Comparison of ENCODE assay signal across 8 cellular contexts in genomic region chr11:94183886-94184264, GRCh38. TPM values are rescaled to one million over a fixed set of nuclear protein-coding genes. Genes with fewer than 3 reads are reported as not detected.
A peak's percentile ranks its signal among the peaks of the same experiment; 100 is the strongest.
DNase-seq lines count a peak whose midpoint lies in the region; ATAC-seq, FAIRE-seq and TF ChIP-seq lines count a peak whose summit lies in the region.

No MANE protein-coding gene starts in this region.

- POLR2A ChIA-PET in endothelial cell of umbilical vein (lab: Charles Lee) = no interaction called here

- no peak overlapping the region for H3K4me2 ChIP-seq in endothelial cell of umbilical vein (ENCODE audit: insufficient read depth, low read length)

- H4K20me1 ChIP-seq in endothelial cell of umbilical vein (replicated peaks; ENCODE audit: control insufficient read depth, extremely low read depth, insufficient read depth, low read length) = no peaks in the 10 kb centered on the region

- TF ChIP-seq CTCF in endothelial cell of umbilical vein (IDR thresholded peaks at IDR 0.05; ENCODE audit: extremely low read depth in 1 of 2, insufficient read depth in 1 of 2, low read depth in 1 of 2, low read length in 2 of 2) (peak; percentile 84 to 89), uterus (IDR thresholded peaks at IDR 0.05) (peak; percentile 58 to 67 (median 59))

- no peak for TF ChIP-seq POLR2A in endothelial cell of umbilical vein (IDR thresholded peaks at IDR 0.05; ENCODE audit: low read depth, low read length)
- no peak for TF ChIP-seq POLR2A in uterus (IDR thresholded peaks at IDR 0.05)

- H3K27ac ChIP-seq in endothelial cell of umbilical vein (ENCODE audit: insufficient read depth, low read depth, low read length) (no peak overlapping the region), uterus (peak overlapping the region in 1 of 2 donors; percentile 6)

- DNase-seq in Daoy (ENCODE audit: low read depth) = peak; percentile 53
- peak; percentile 18 for DNase-seq in SKM-1 (lab: John Stamatoyannopoulos, UW; ENCODE audit: unreplicated experiment)
- peak; percentile 71 for DNase-seq in endothelial cell of umbilical vein (ENCODE audit: low read depth, low spot score)
- DNase-seq in mucosa of gallbladder (ENCODE audit: low spot score) = peak; percentile 54
- peak; percentile 39 to 51 for DNase-seq in uterus
- no peak for DNase-seq in NCI-H1930 (lab: John Stamatoyannopoulos, UW)

- peak; percentile 92 for FAIRE-seq in endothelial cell of umbilical vein (lab: Jason Lieb, UNC)

- H3K9me3 ChIP-seq in endothelial cell of umbilical vein (replicated peaks; ENCODE audit: control insufficient read depth, insufficient read depth, low read length) (no peaks in the 10 kb centered on the region), uterus (no peaks in the 10 kb centered on the region)

- H3K9ac ChIP-seq in endothelial cell of umbilical vein (replicated peaks; ENCODE audit: extremely low read depth, insufficient read depth, low read length) = no peak overlapping the region

- ATAC-seq in GM19397 (IDR thresholded peaks at IDR 0.05; ENCODE audit: unreplicated experiment) (peak; percentile 70), HG03442 (IDR thresholded peaks at IDR 0.05; ENCODE audit: unreplicated experiment) (peak; percentile 80)

- H3K79me2 ChIP-seq in endothelial cell of umbilical vein (ENCODE audit: control insufficient read depth, insufficient read depth, low read length) = no peaks in the 10 kb centered on the region

- H3K27me3 ChIP-seq in endothelial cell of umbilical vein (ENCODE audit: control insufficient read depth in 2 of 2, insufficient read depth in 2 of 2, low read length in 2 of 2) = no peaks in the 10 kb centered on the region
- no peaks in the 10 kb centered on the region for H3K27me3 ChIP-seq in uterus

- CTCF ChIA-PET in endothelial cell of umbilical vein (lab: Charles Lee) = interaction anchor here (0.6 to 3.7 kb wide), 28 partner anchors 8 to 328 kb away, joined by 3 to 64 read pairs (median 6); partner anchors contain the start of genes C11orf97 and PANX1

- dilution Hi-C loops in endothelial cell of umbilical vein (cut with MboI; ENCODE audit: extremely low pct_ligation_motif_present, low sequenced_read_pairs) = no loop called here

- H3K4me3 ChIP-seq in endothelial cell of umbilical vein (replicated peaks in 1 of 3; ENCODE audit: insufficient read depth in 1 of 3, low read depth in 1 of 3, low read length in 3 of 3) (no peak overlapping the region), uterus (no peak overlapping the region)

- peak overlapping the region; percentile 5 for H2AFZ ChIP-seq in endothelial cell of umbilical vein (ENCODE audit: low read depth, low read length)

- intact Hi-C loops in endothelial cell of umbilical vein (cut with micrococcal nuclease) (loop anchor here (1.0 to 5.0 kb wide), 4 partner anchors 35 to 320 kb away; partner anchors contain the start of gene PANX1), uterus (cut with DNase I; ENCODE audit: low total_unique reads) (no loop called here)

- H3K4me1 ChIP-seq in endothelial cell of umbilical vein (ENCODE audit: control insufficient read depth, extremely low read depth, insufficient read depth, low read length) (no peaks in the 10 kb centered on the region), uterus (no peaks in the 10 kb centered on the region)

- no TSS peak for BruUV-seq in endothelial cell of umbilical vein (replicated peaks; lab: Mats Ljungman, UMichigan)

- H3K9me1 ChIP-seq in endothelial cell of umbilical vein (replicated peaks; ENCODE audit: control insufficient read depth, extremely low read depth, insufficient read depth, low read length) = no peaks in the 10 kb centered on the region

- peaks cover 0 to 5% of the 10 kb centered on the region in 2 experiments for H3K36me3 ChIP-seq in endothelial cell of umbilical vein (ENCODE audit: control insufficient read depth in 2 of 2, extremely low read depth in 1 of 2, insufficient read depth in 2 of 2, low read length in 2 of 2)
- no peaks in the 10 kb centered on the region for H3K36me3 ChIP-seq in uterus

TF ChIP-seq in endothelial cell of umbilical vein, 7 proteins besides CTCF, POLR2A, EP300 and RAD21:
- no peak for TF ChIP-seq JUN (IDR thresholded peaks at IDR 0.05; ENCODE audit: borderline replicate concordance, insufficient read depth, insufficient read length, low read depth)
- no peak for TF ChIP-seq MYC (IDR thresholded peaks at IDR 0.05; ENCODE audit: low read depth, low read length)
- no peak for TF ChIP-seq FOS (IDR thresholded peaks at IDR 0.05; ENCODE audit: borderline replicate concordance, insufficient read depth, low read length)
- TF ChIP-seq EZH2 (IDR thresholded peaks at IDR 0.05; ENCODE audit: borderline replicate concordance, low read depth, low read length, severe bottlenecking) = no peak
- TF ChIP-seq MAX (IDR thresholded peaks at IDR 0.05; ENCODE audit: insufficient read depth, insufficient read length) = no peak
- no peak for TF ChIP-seq GATA2 (IDR thresholded peaks at IDR 0.05; ENCODE audit: insufficient read depth, insufficient read length, low read depth, low read length)
- no peak for TF ChIP-seq POLR2AphosphoS5 (IDR thresholded peaks at IDR 0.05; ENCODE audit: insufficient read depth, low read depth, low read length)

RNA-seq across cellular contexts. Expression of gene PANX1, which starts 55.2 kb away (rescaled TPM):
- 47.4 and 50.3 TPM in 2 replicates for total RNA-seq in Daoy (2014; rRNA removed; shearing (Covaris generic))
- total RNA-seq in endothelial cell of umbilical vein = 17.7 and 20.9 TPM in 2 replicates
- 8.5 and 9.5 TPM in 2 replicates for polyA plus RNA-seq in endothelial cell of umbilical vein
- polyA plus RNA-seq in endothelial cell of umbilical vein (2011; cell fraction: cytosol; rRNA removed) = 9.9 and 10.2 TPM in 2 replicates
- 7.5 and 8.2 TPM in 2 replicates for polyA plus RNA-seq in endothelial cell of umbilical vein (2011; cell fraction: nucleus; rRNA removed)
- 20.3 and 29.8 TPM in 2 replicates for polyA plus RNA-seq in endothelial cell of umbilical vein (2012)
- polyA minus RNA-seq in endothelial cell of umbilical vein = 33.2 and 34.9 TPM in 2 replicates
- 16.7 TPM for polyA minus RNA-seq in endothelial cell of umbilical vein (2011; cell fraction: cytosol; rRNA and poly(A)+ RNA removed)
- polyA minus RNA-seq in endothelial cell of umbilical vein (2011; cell fraction: nucleus; rRNA and poly(A)+ RNA removed) = 13.0 and 18.7 TPM in 2 replicates
- total RNA-seq in mucosa of gallbladder = 13.5 TPM
- total RNA-seq in uterus = 10 to 100 TPM in 3 of 4 donors, 1 to 10 TPM in 1; 4.1 to 37.9 (median 15.1) TPM

Comparison
In these comparisons a context has a peak if more than half of its experiments do, and no peak if none do; other contexts are left out.
1. DNase-seq: peak in Daoy (single experiment), SKM-1 (single experiment), endothelial cell of umbilical vein (single experiment), mucosa of gallbladder (single experiment) and uterus (2 of 2); none in NCI-H1930 (0 of 2).